ENCODE assay signal across 5 cellular contexts in genomic region chr1:50857702-50858101, GRCh38.
"Had no signal": no experiment of that assay in that cellular context is flagged by ENCODE, and none has a peak within 500 bp of the region (broad histone marks: within the 10 kb centered on the region; RNA-seq: fewer than 3 reads in every experiment).

No MANE protein-coding gene starts in this region.

- H2AFZ ChIP-seq: GM23338 had no signal

- H3K4me3 ChIP-seq: GM23338 had no signal

- DNase-seq: H9, HCEC 1CT, IMR-90, KBM-7 had no signal

- ATAC-seq: GM23338 had no signal

- H3K4me2 ChIP-seq: GM23338 had no signal
